Comparison of ENCODE assay signal across 1 cellular context in the genomic region with DNA sequence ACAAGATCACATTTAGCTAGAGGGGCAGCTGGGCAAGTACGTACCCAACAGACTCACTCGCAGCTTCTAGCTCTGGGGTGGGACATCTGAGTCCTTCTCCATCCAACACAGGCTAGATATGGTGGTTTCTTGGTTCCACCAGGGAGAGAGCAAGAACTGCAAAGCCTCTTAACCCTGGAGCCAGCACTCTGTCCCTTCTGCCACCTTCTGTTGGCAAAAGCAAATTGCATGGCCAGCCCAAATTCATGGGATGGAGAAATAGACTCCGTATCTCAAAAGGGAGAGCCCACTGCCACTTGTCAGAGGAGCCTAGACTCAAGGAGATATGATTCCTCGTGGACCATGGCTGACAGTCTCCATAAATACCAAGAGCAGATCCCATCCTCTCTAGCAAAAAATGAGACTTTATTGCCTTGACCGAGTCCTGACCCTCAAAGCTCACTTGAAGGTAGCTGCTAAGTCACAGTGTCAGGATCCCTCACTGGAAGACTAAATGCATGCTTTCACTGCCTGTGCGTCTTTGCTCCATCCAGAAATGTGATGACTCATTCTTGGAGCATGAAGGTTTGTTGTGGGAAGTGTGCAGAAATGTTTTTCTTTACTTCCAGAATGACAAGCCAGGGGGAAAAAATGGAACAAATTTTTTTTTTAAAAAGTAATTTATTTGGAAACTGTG.
TF ChIP-seq lines count a peak whose summit lies in the region.

No MANE protein-coding gene starts in this region.

TF ChIP-seq in GM23338, 12 proteins besides CTCF, POLR2A, EP300 and RAD21 (continued from another document):
- TF ChIP-seq, protein P1, sequence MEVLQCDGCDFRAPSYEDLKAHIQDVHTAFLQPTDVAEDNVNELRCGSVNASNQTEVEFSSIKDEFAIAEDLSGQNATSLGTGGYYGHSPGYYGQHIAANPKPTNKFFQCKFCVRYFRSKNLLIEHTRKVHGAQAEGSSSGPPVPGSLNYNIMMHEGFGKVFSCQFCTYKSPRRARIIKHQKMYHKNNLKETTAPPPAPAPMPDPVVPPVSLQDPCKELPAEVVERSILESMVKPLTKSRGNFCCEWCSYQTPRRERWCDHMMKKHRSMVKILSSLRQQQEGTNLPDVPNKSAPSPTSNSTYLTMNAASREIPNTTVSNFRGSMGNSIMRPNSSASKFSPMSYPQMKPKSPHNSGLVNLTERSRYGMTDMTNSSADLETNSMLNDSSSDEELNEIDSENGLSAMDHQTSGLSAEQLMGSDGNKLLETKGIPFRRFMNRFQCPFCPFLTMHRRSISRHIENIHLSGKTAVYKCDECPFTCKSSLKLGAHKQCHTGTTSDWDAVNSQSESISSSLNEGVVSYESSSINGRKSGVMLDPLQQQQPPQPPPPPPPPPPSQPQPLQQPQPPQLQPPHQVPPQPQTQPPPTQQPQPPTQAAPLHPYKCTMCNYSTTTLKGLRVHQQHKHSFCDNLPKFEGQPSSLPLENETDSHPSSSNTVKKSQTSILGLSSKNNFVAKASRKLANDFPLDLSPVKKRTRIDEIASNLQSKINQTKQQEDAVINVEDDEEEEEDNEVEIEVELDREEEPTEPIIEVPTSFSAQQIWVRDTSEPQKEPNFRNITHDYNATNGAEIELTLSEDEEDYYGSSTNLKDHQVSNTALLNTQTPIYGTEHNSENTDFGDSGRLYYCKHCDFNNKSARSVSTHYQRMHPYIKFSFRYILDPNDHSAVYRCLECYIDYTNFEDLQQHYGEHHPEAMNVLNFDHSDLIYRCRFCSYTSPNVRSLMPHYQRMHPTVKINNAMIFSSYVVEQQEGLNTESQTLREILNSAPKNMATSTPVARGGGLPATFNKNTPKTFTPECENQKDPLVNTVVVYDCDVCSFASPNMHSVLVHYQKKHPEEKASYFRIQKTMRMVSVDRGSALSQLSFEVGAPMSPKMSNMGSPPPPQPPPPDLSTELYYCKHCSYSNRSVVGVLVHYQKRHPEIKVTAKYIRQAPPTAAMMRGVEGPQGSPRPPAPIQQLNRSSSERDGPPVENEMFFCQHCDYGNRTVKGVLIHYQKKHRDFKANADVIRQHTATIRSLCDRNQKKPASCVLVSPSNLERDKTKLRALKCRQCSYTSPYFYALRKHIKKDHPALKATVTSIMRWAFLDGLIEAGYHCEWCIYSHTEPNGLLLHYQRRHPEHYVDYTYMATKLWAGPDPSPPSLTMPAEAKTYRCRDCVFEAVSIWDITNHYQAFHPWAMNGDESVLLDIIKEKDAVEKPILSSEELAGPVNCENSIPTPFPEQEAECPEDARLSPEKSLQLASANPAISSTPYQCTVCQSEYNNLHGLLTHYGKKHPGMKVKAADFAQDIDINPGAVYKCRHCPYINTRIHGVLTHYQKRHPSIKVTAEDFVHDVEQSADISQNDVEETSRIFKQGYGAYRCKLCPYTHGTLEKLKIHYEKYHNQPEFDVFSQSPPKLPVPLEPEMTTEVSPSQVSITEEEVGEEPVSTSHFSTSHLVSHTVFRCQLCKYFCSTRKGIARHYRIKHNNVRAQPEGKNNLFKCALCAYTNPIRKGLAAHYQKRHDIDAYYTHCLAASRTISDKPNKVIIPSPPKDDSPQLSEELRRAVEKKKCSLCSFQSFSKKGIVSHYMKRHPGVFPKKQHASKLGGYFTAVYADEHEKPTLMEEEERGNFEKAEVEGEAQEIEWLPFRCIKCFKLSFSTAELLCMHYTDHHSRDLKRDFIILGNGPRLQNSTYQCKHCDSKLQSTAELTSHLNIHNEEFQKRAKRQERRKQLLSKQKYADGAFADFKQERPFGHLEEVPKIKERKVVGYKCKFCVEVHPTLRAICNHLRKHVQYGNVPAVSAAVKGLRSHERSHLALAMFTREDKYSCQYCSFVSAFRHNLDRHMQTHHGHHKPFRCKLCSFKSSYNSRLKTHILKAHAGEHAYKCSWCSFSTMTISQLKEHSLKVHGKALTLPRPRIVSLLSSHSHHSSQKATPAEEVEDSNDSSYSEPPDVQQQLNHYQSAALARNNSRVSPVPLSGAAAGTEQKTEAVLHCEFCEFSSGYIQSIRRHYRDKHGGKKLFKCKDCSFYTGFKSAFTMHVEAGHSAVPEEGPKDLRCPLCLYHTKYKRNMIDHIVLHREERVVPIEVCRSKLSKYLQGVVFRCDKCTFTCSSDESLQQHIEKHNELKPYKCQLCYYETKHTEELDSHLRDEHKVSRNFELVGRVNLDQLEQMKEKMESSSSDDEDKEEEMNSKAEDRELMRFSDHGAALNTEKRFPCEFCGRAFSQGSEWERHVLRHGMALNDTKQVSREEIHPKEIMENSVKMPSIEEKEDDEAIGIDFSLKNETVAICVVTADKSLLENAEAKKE (CRISPR knock-in tag; IDR thresholded peaks at IDR 0.05) = no peak
- TF ChIP-seq EZH2 (IDR thresholded peaks at IDR 0.05; ENCODE audit: low read depth, unreplicated experiment) (no peak), CREB1 (CRISPR knock-in tag; IDR thresholded peaks at IDR 0.05; ENCODE audit: low read depth) (no peak), STAT1 (IDR thresholded peaks at IDR 0.05; ENCODE audit: unreplicated experiment) (no peak)
- TF ChIP-seq, protein P2, sequence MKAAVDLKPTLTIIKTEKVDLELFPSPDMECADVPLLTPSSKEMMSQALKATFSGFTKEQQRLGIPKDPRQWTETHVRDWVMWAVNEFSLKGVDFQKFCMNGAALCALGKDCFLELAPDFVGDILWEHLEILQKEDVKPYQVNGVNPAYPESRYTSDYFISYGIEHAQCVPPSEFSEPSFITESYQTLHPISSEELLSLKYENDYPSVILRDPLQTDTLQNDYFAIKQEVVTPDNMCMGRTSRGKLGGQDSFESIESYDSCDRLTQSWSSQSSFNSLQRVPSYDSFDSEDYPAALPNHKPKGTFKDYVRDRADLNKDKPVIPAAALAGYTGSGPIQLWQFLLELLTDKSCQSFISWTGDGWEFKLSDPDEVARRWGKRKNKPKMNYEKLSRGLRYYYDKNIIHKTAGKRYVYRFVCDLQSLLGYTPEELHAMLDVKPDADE (IDR thresholded peaks at IDR 0.05) = no peak
